8 cellular contexts compared by ENCODE assay signal in the genomic region with DNA sequence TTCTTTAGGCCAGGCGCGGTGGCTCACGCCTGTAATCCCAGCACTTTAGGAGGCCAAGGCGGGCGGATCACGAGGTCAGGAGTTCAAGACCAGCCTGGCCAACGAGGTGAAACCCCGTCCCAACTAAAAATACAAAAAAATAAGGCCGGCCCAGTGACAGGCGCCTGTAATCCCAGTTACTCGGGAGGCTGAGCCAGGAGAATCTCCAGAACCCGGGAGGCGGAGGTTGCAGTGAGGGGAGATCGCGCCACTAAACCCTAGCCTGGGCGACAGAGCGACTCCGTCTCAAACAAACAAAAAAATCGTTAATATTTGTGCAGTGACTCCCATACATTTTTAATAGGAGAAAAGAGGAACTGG. TPM values are rescaled to one million over a fixed set of nuclear protein-coding genes. Genes with fewer than 3 reads are reported as not detected.
DNase-seq lines count a peak whose midpoint lies in the region; ATAC-seq, FAIRE-seq and TF ChIP-seq lines count a peak whose summit lies in the region.
"Not testable (repeated sequence)": the region's sequence is repeated elsewhere in the genome, so short reads cannot be mapped to it uniquely, and the experiment has no call there.

No MANE protein-coding gene starts in this region.

- not testable (repeated sequence) for H2BK12ac ChIP-seq in trophoblast cell (ENCODE audit: low read length)

- peak overlapping the region; percentile 81 for H3K27ac Mint-ChIP-seq in activated naive CD4-positive, alpha-beta T cell treated with anti-CD3 and anti-CD28 coated beads, Interleukin-2, amount 50 U/mL, for 24 hours

- H3K27ac ChIP-seq in endothelial cell of umbilical vein (ENCODE audit: insufficient read depth, low read depth, low read length) (peak overlapping the region; percentile 90), upper lobe of left lung (peak overlapping the region; percentile 84 to 90 (median 90))
- not testable (repeated sequence) for H3K27ac ChIP-seq in trophoblast cell (ENCODE audit: low read depth, low read length)

- TF ChIP-seq CTCF in GM12875 (IDR thresholded peaks at IDR 0.05; ENCODE audit: borderline replicate concordance, insufficient read depth, low read depth, low read length); endothelial cell of umbilical vein (IDR thresholded peaks at IDR 0.05; ENCODE audit: extremely low read depth in 1 of 2, insufficient read depth in 1 of 2, low read depth in 1 of 2, low read length in 2 of 2); upper lobe of left lung (IDR thresholded peaks at IDR 0.05): not testable (repeated sequence)

- H3K36me3 Mint-ChIP-seq in activated naive CD4-positive, alpha-beta T cell treated with anti-CD3 and anti-CD28 coated beads, Interleukin-2, amount 50 U/mL, for 24 hours = peaks cover 22% of the 10 kb centered on the region

- not testable (repeated sequence) for H2AK5ac ChIP-seq in trophoblast cell (ENCODE audit: low read length)

- ATAC-seq in HG02938 (IDR thresholded peaks at IDR 0.05; ENCODE audit: unreplicated experiment) (peak; percentile 6), left lobe of liver (peak; percentile 20), upper lobe of left lung (ENCODE audit: low FRiP score in 2 of 2) (peak in 1 of 2 donors; percentile 37)

- not testable (repeated sequence) for TF ChIP-seq EP300 in upper lobe of left lung (IDR thresholded peaks at IDR 0.05)

- not testable (repeated sequence) for H3K9me1 ChIP-seq in endothelial cell of umbilical vein (replicated peaks; ENCODE audit: control insufficient read depth, extremely low read depth, insufficient read depth, low read length)

- H4K12ac ChIP-seq in trophoblast cell (ENCODE audit: low read depth, low read length) = not testable (repeated sequence)

- H4K8ac ChIP-seq in trophoblast cell (ENCODE audit: low read depth, low read length) = peak overlapping the region; percentile 96

- FAIRE-seq in endothelial cell of umbilical vein (lab: Jason Lieb, UNC) = not testable (repeated sequence)

- H3K27me3 Mint-ChIP-seq in activated naive CD4-positive, alpha-beta T cell treated with anti-CD3 and anti-CD28 coated beads, Interleukin-2, amount 50 U/mL, for 24 hours = not testable (repeated sequence)

- CTCF ChIA-PET in endothelial cell of umbilical vein (lab: Charles Lee) = interaction anchor here (1.0 to 1.2 kb wide), 2 partner anchors 85 to 843 kb away, joined by 3 to 4 read pairs; partner anchors contain the start of gene ZNF85

- not testable (repeated sequence) for BruUV-seq in endothelial cell of umbilical vein (replicated peaks; lab: Mats Ljungman, UMichigan)

- H3K4me1 ChIP-seq in endothelial cell of umbilical vein (ENCODE audit: control insufficient read depth, extremely low read depth, insufficient read depth, low read length); trophoblast cell (ENCODE audit: control insufficient read depth in 1 of 2, insufficient read depth in 2 of 2, low read length in 2 of 2): not testable (repeated sequence)
- peaks cover 4 to 11% (median 8%) of the 10 kb centered on the region in 4 donors for H3K4me1 ChIP-seq in upper lobe of left lung

- H2BK120ac ChIP-seq in trophoblast cell (ENCODE audit: insufficient read depth, low read length, poor library complexity) = peak overlapping the region; percentile 78

- not testable (repeated sequence) for H3K9me3 ChIP-seq in endothelial cell of umbilical vein (replicated peaks; ENCODE audit: control insufficient read depth, insufficient read depth, low read length); trophoblast cell (ENCODE audit: insufficient read depth, low read depth, low read length); upper lobe of left lung

- dilution Hi-C loops in endothelial cell of umbilical vein (cut with MboI; ENCODE audit: extremely low pct_ligation_motif_present, low sequenced_read_pairs) = not testable (repeated sequence)

- no CpG with 5 or more reads among the region's 19 CpGs for WGBS in trophoblast cell (ENCODE audit: extremely low coverage, insufficient coverage, insufficient read length)
- WGBS in upper lobe of left lung, 2 donors = 1 to 4% methylated on average over 19 of the region's 19 CpGs

- H3K23ac ChIP-seq in trophoblast cell (ENCODE audit: low read length) = not testable (repeated sequence)

- peak overlapping the region; percentile 99 for H3K9ac ChIP-seq in endothelial cell of umbilical vein (replicated peaks; ENCODE audit: extremely low read depth, insufficient read depth, low read length)
- H3K9ac ChIP-seq in trophoblast cell (ENCODE audit: low read length) = peak overlapping the region; percentile 70

- H3K27me3 ChIP-seq in endothelial cell of umbilical vein (ENCODE audit: control insufficient read depth in 2 of 2, insufficient read depth in 2 of 2, low read length in 2 of 2); trophoblast cell (ENCODE audit: insufficient read depth, low read length); upper lobe of left lung: not testable (repeated sequence)

- not testable (repeated sequence) for TF ChIP-seq POLR2A in endothelial cell of umbilical vein (IDR thresholded peaks at IDR 0.05; ENCODE audit: low read depth, low read length); upper lobe of left lung (IDR thresholded peaks at IDR 0.05)

- H3K18ac ChIP-seq in trophoblast cell (ENCODE audit: low read length) = not testable (repeated sequence)

- H3K4me2 ChIP-seq in endothelial cell of umbilical vein (ENCODE audit: insufficient read depth, low read length) = peak overlapping the region; percentile 95
- H3K4me2 ChIP-seq in trophoblast cell (ENCODE audit: low read length) = peak overlapping the region; percentile 80

- DNase-seq in RPMI8226 = peak; percentile 4
- DNase-seq in endothelial cell of umbilical vein (ENCODE audit: low read depth, low spot score); left lobe of liver (ENCODE audit: low spot score); trophoblast cell; upper lobe of left lung: not testable (repeated sequence)

- H3K9me3 Mint-ChIP-seq in activated naive CD4-positive, alpha-beta T cell treated with anti-CD3 and anti-CD28 coated beads, Interleukin-2, amount 50 U/mL, for 24 hours = not testable (repeated sequence)

- H4K20me1 ChIP-seq in endothelial cell of umbilical vein (replicated peaks; ENCODE audit: control insufficient read depth, extremely low read depth, insufficient read depth, low read length) = not testable (repeated sequence)

- not testable (repeated sequence) for H3K36me3 ChIP-seq in endothelial cell of umbilical vein (ENCODE audit: control insufficient read depth in 2 of 2, extremely low read depth in 1 of 2, insufficient read depth in 2 of 2, low read length in 2 of 2)
- H3K36me3 ChIP-seq in trophoblast cell (ENCODE audit: control insufficient read depth in 1 of 2, insufficient read depth in 2 of 2, low read length in 2 of 2) (peaks cover 13 to 14% of the 10 kb centered on the region in 2 experiments), upper lobe of left lung (peaks cover 5 to 24% (median 22%) of the 10 kb centered on the region in 4 donors)

- H3K4me3 ChIP-seq in GM12875 (ENCODE audit: low read depth, low read length) (peak overlapping the region; percentile 73), endothelial cell of umbilical vein (replicated peaks in 1 of 3; ENCODE audit: insufficient read depth in 1 of 3, low read depth in 1 of 3, low read length in 3 of 3) (peak overlapping the region; percentile 66 to 84 (median 83)), trophoblast cell (ENCODE audit: low read depth, low read length) (peak overlapping the region; percentile 79), upper lobe of left lung (peak overlapping the region; percentile 42 to 92 (median 74))

- POLR2A ChIA-PET in endothelial cell of umbilical vein (lab: Charles Lee) = interaction anchor here (0.6 to 1.7 kb wide), 5 partner anchors 69 to 1202 kb away, joined by 3 to 7 read pairs (median 6); partner anchors contain the start of genes ZNF43 and ZNF431

- not testable (repeated sequence) for H3K79me1 ChIP-seq in trophoblast cell (ENCODE audit: low read length)

- H4K91ac ChIP-seq in trophoblast cell (ENCODE audit: low read depth, low read length) = not testable (repeated sequence)

- intact Hi-C loops in endothelial cell of umbilical vein (cut with micrococcal nuclease) = loop anchor here (1.0 to 5.0 kb wide), 6 partner anchors 70 to 844 kb away; partner anchors contain the start of genes ZNF429, ZNF43, ZNF431 and ZNF738

- H3K4me3 Mint-ChIP-seq in activated naive CD4-positive, alpha-beta T cell treated with anti-CD3 and anti-CD28 coated beads, Interleukin-2, amount 50 U/mL, for 24 hours = peak overlapping the region; percentile 94

- peak overlapping the region; percentile 99 for H3K14ac ChIP-seq in trophoblast cell (ENCODE audit: low read length)

- H3K4ac ChIP-seq in trophoblast cell (ENCODE audit: low read depth, low read length) = peak overlapping the region; percentile 90

- H3K79me2 ChIP-seq in endothelial cell of umbilical vein (ENCODE audit: control insufficient read depth, insufficient read depth, low read length) = peaks cover 16% of the 10 kb centered on the region
- not testable (repeated sequence) for H3K79me2 ChIP-seq in trophoblast cell (ENCODE audit: control insufficient read depth, insufficient read depth, low read length, poor library complexity)

- peak overlapping the region; percentile 19 for H2BK5ac ChIP-seq in trophoblast cell (ENCODE audit: low read depth, low read length, poor library complexity)

- H2AFZ ChIP-seq in endothelial cell of umbilical vein (ENCODE audit: low read depth, low read length) (peak overlapping the region; percentile 99), trophoblast cell (ENCODE audit: insufficient read depth, low read length, poor library complexity) (peak overlapping the region; percentile 73)

- peaks cover 45% of the 10 kb centered on the region for H3K4me1 Mint-ChIP-seq in activated naive CD4-positive, alpha-beta T cell treated with anti-CD3 and anti-CD28 coated beads, Interleukin-2, amount 50 U/mL, for 24 hours

RNA-seq across cellular contexts. Expression of gene ZNF100, which starts 0.7 kb away (rescaled TPM):
- total RNA-seq in endothelial cell of umbilical vein = 12.7 and 12.8 TPM in 2 replicates
- polyA plus RNA-seq in endothelial cell of umbilical vein = 0.91 and 1.8 TPM in 2 replicates
- polyA plus RNA-seq in endothelial cell of umbilical vein (2011; cell fraction: cytosol; rRNA removed) = 2.0 and 2.9 TPM in 2 replicates
- polyA plus RNA-seq in endothelial cell of umbilical vein (2011; cell fraction: nucleus; rRNA removed) = 10.4 and 11.4 TPM in 2 replicates
- polyA plus RNA-seq in endothelial cell of umbilical vein (2012) = 4.3 and 5.5 TPM in 2 replicates
- 3.6 and 6.1 TPM in 2 replicates for polyA minus RNA-seq in endothelial cell of umbilical vein
- 0.72 TPM for polyA minus RNA-seq in endothelial cell of umbilical vein (2011; cell fraction: cytosol; rRNA and poly(A)+ RNA removed)
- 7.1 and 7.9 TPM in 2 replicates for polyA minus RNA-seq in endothelial cell of umbilical vein (2011; cell fraction: nucleus; rRNA and poly(A)+ RNA removed)
- 3.0 TPM for total RNA-seq in left lobe of liver
- polyA plus RNA-seq in trophoblast cell (2013) = 10.2 and 10.4 TPM in 2 replicates
- total RNA-seq in upper lobe of left lung = 10 to 100 TPM in 4 of 6 donors, 1 to 10 TPM in 2; 4.1 to 33.5 (median 11.4) TPM
